ENCODE assay signal across 19 cellular contexts in the genomic region with DNA sequence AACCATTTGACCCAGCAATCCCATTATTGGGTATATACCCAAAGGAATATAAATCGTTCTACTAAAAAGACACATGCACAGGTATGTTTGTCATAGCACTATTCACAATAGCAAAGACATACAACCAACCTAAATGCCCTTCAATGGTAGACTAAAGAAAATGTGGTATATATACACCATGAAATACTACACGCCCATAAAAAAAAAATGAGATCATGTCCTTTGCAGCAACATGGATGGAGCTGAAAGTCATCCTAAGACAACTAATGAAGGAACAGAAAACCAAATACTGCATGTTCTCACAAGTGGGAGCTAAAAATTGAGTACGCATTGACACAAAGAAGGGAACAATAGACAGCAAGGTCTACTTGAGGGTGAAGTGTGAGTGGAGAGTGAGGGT.
DNase-seq lines count a peak whose midpoint lies in the region; ATAC-seq and TF ChIP-seq lines count a peak whose summit lies in the region.
"Had no signal": no experiment of that assay in that cellular context is flagged by ENCODE, and none has a peak within 500 bp of the region (broad histone marks: within the 10 kb centered on the region; RNA-seq: fewer than 3 reads in every experiment).

No MANE protein-coding gene starts in this region.

- no peak overlapping the region for H3K4me3 ChIP-seq in HEK293 (ENCODE audit: low read depth, low read length)
- H3K4me3 ChIP-seq: A549; BLaER1 treated with 17β-estradiol and CSF1 and Interleukin-3, amounts not matched to agents 10 nM and 100 nM; GM23248 had no signal

- no peak for TF ChIP-seq CTCF in HEK293 (tag by site-specific recombination; IDR thresholded peaks at IDR 0.05)

- CTCF ChIA-PET in HEK293 (lab: Yijun Ruan, JAX) = no interaction called here

- peaks cover 11 to 38% of the 10 kb centered on the region in 2 experiments; a peak in 2 of 3 replicates for H3K36me3 ChIP-seq in HEK293 (ENCODE audit: control insufficient read depth in 2 of 2, insufficient read depth in 1 of 2, low read length in 2 of 2)
- H3K36me3 ChIP-seq: BE2C had no signal

- H3K9me3 ChIP-seq in HEK293 (ENCODE audit: control insufficient read depth, insufficient read depth, low read depth, low read length) = no peaks in the 10 kb centered on the region
- H3K9me3 ChIP-seq: A549; BE2C; BLaER1 treated with 17β-estradiol and CSF1 and Interleukin-3, amounts not matched to agents 10 nM and 100 nM had no signal

- ATAC-seq in GM18519 (IDR thresholded peaks at IDR 0.05; ENCODE audit: low FRiP score, unreplicated experiment) (no peak), GM19467 (IDR thresholded peaks at IDR 0.05; ENCODE audit: unreplicated experiment) (no peak)
- ATAC-seq: A549 had no signal

- no peak overlapping the region for H3K27ac ChIP-seq in HEK293 (ENCODE audit: extremely low read depth, low read depth, low read length)
- H3K27ac ChIP-seq: A549; BLaER1 treated with 17β-estradiol and CSF1 and Interleukin-3, amounts not matched to agents 10 nM and 100 nM; GM23248 had no signal

- POLR2A ChIA-PET in HEK293 (lab: Yijun Ruan, JAX) = no interaction called here

- DNase-seq in DMS79 (lab: John Stamatoyannopoulos, UW) (peak; percentile 5), DMS79 treated with DMSO at 0.1 percent for 48 hours (lab: John Stamatoyannopoulos, UW) (no peak), NCI-H2029 treated with DMSO at 0.1 percent for 48 hours (lab: John Stamatoyannopoulos, UW) (peak; percentile 58)
- DNase-seq: 8988T; ACHN; AML-193; BE2C; CD4-positive, alpha-beta T cell; CD8-positive, alpha-beta memory T cell; DMS 273 treated with DMSO at 0.1 percent for 48 hours; GF-D8; GM23248; H7; HCEC 1CT had no signal

- H3K4me1 ChIP-seq in HEK293 (ENCODE audit: control insufficient read depth, insufficient read depth, low read length) = no peaks in the 10 kb centered on the region
- H3K4me1 ChIP-seq: A549, BE2C had no signal

TF ChIP-seq in HEK293, 187 proteins besides CTCF, POLR2A, EP300 and RAD21:
- TF ChIP-seq ZNF146 (tag by site-specific recombination; IDR thresholded peaks at IDR 0.05) (peak; percentile 89), ZBTB20 (tag by site-specific recombination; IDR thresholded peaks at IDR 0.05) (no peak), ZNF629 (tag by site-specific recombination; IDR thresholded peaks at IDR 0.05) (no peak), ZEB2 (tag by site-specific recombination; IDR thresholded peaks at IDR 0.05) (no peak), SCRT2 (tag by site-specific recombination; IDR thresholded peaks at IDR 0.05) (no peak), ZNF211 (tag by site-specific recombination; IDR thresholded peaks at IDR 0.05; ENCODE audit: low read depth) (peak; percentile 67; the same call in 1 of the 2 replicates), ZNF26 (tag by site-specific recombination; IDR thresholded peaks at IDR 0.05) (no peak), ZNF184 (tag by site-specific recombination; IDR thresholded peaks at IDR 0.05) (no peak), ZNF138 (tag by site-specific recombination; IDR thresholded peaks at IDR 0.05; ENCODE audit: borderline replicate concordance) (no peak), ZNF24 (tag by site-specific recombination; IDR thresholded peaks at IDR 0.05) (no peak)
TF ChIP-seq in HEK293: peak in this region for 2.
